ENCODE assay signal across 8 cellular contexts in genomic region chr1:59290173-59290954, GRCh38. TPM values are rescaled to one million over a fixed set of nuclear protein-coding genes. Genes with fewer than 3 reads are reported as not detected.
DNase-seq lines count a peak whose midpoint lies in the region; ATAC-seq and TF ChIP-seq lines count a peak whose summit lies in the region.

No MANE protein-coding gene starts in this region.

- H3K27ac ChIP-seq in PC-3 (ENCODE audit: low read length), result no peak overlapping the region
- H3K27ac ChIP-seq in RWPE1, result no peak overlapping the region

- H3K9me2 ChIP-seq in PC-3 (replicated peaks; ENCODE audit: low read length), result no peaks in the 10 kb centered on the region

- no peak overlapping the region for H3K9ac ChIP-seq in PC-3 (ENCODE audit: low read length)

- no peak overlapping the region for H3K4me2 ChIP-seq in PC-3 (ENCODE audit: low read length)

- POLR2A ChIA-PET in PC-3 (lab: Charles Lee; ENCODE audit: unreplicated experiment), result no interaction called here
- POLR2A ChIA-PET in RWPE1 (lab: Yijun Ruan, JAX; ENCODE audit: low non-redundant PET), result no interaction called here

- DNase-seq in ELF-1 (ENCODE audit: low read depth, low spot score) (peak; percentile 66), PC-3 (peak; percentile 81), erythroblast (lab: John Stamatoyannopoulos, UW) (peak; percentile 58 to 75), renal cortical epithelial cell (ENCODE audit: low read depth) (peak; percentile 70), pons (ENCODE audit: low spot score) (no peak), RWPE1 (ENCODE audit: low spot score) (no peak)

- H3K79me2 ChIP-seq in PC-3 (ENCODE audit: low read length), result no peaks in the 10 kb centered on the region

- CTCF ChIA-PET in PC-3 (lab: Charles Lee) (interaction anchor here (0.6 kb wide), 1 partner anchor 400 kb away, joined by 3 read pairs; no protein-coding TSS in a partner anchor), RWPE1 (lab: Yijun Ruan, JAX) (interaction anchor here (0.6 to 0.7 kb wide), 3 partner anchors 9 to 392 kb away, joined by 3 to 4 read pairs (median 4); no protein-coding TSS in a partner anchor)

- H4K20me1 ChIP-seq in PC-3 (ENCODE audit: low read length), result no peaks in the 10 kb centered on the region

- peak; percentile 81 for ATAC-seq in GM19397 (IDR thresholded peaks at IDR 0.05; ENCODE audit: unreplicated experiment)
- peak; percentile 89 for ATAC-seq in HG03354 (IDR thresholded peaks at IDR 0.05; ENCODE audit: poor library complexity, severe bottlenecking, unreplicated experiment)
- ATAC-seq in PC-3, result peak; percentile 93

- intact Hi-C loops in PC-3 (cut with micrococcal nuclease), result no loop called here

- H3K4me3 ChIP-seq in PC-3 (ENCODE audit: low read length), result no peak overlapping the region

- TF ChIP-seq CTCF in PC-3 (conservative IDR thresholded peaks at IDR 0.05; ENCODE audit: low read depth, low read length), result peak; percentile 75
- TF ChIP-seq CTCF in RWPE1 (conservative IDR thresholded peaks at IDR 0.05; ENCODE audit: low read depth), result no peak

- H3K27me3 ChIP-seq in PC-3 (ENCODE audit: low read length), result no peaks in the 10 kb centered on the region

- peak overlapping the region; percentile 16; the same call in 1 of the 2 replicates for H2AFZ ChIP-seq in PC-3 (ENCODE audit: low read length)

- peaks cover 5% of the 10 kb centered on the region for H3K4me1 ChIP-seq in PC-3 (ENCODE audit: insufficient read depth, low read length)

- no peak for TF ChIP-seq POLR2A in erythroblast (IDR thresholded peaks at IDR 0.05; ENCODE audit: low read length)

- H3F3A ChIP-seq in PC-3 (ENCODE audit: low read length, unreplicated experiment), result no peaks in the 10 kb centered on the region

- no peaks in the 10 kb centered on the region for H3K9me3 ChIP-seq in PC-3 (ENCODE audit: low read length)

- BruUV-seq in PC-3 (replicated peaks; lab: Mats Ljungman, UMichigan), result no TSS peak

- H3K36me3 ChIP-seq in PC-3 (ENCODE audit: low read depth, low read length), result no peaks in the 10 kb centered on the region

RNA-seq across cellular contexts. Expression of gene FGGY, which starts 6.5 kb away (rescaled TPM):
- total RNA-seq in PC-3 (2014; rRNA removed), result 7.4 and 10.1 TPM in 2 replicates
- total RNA-seq in renal cortical epithelial cell, result 16.0 and 27.8 TPM in 2 replicates

Comparison
In these comparisons a context has a peak if more than half of its experiments do, and no peak if none do; other contexts are left out.
1. DNase-seq: peak in ELF-1 (single experiment), PC-3 (single experiment), erythroblast (2 of 2) and renal cortical epithelial cell (single experiment); none in pons (single experiment) and RWPE1 (single experiment).
2. Peak in every context shown above with its lines, with median percentiles within 50 percentile points of each other: ATAC-seq.